Comparison of ENCODE assay signal across 20 cellular contexts in the genomic region with DNA sequence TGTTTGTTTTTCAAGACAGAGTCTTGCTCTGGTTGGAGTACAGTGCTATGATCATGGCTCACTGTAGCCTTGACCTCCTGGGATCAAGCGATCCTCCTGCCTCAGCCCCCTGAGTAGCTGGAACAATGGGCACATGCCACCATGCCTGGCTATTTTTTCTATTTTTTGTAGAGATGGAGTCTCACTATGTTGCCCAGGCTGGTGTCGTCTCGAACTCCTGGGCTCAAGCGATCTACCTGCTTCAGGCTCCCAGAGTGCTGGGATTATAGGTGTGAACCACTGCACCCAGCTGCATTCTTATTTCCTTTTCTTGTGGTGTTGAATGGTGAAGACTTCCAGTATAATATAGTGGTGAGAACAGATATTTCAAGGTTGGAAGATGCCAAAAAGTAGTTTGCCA. TPM values are rescaled to one million over a fixed set of nuclear protein-coding genes. Genes with fewer than 3 reads are reported as not detected.
"Had no signal": no experiment of that assay in that cellular context is flagged by ENCODE, and none has a peak within 500 bp of the region (broad histone marks: within the 10 kb centered on the region; RNA-seq: fewer than 3 reads in every experiment).

No MANE protein-coding gene starts in this region.

- H3K9me3 ChIP-seq: SK-N-SH had no signal

- DNase-seq: KBM-7, NCI-H1092, NCI-H1105 treated with DMSO at 0.1 percent for 48 hours, NCI-H1417 treated with DMSO at 0.1 percent for 48 hours, NCI-H146, NCI-H1694 treated with DMSO at 0.1 percent for 48 hours, NCI-H1930, NCI-H2081, NCI-H2107, NCI-H2227 treated with DMSO at 0.1 percent for 48 hours, NCI-H524, NCI-H748 treated with DMSO at 0.1 percent for 48 hours, Right ventricle myocardium superior, RPMI8226, SIG-M5, SK-N-SH, SW 1271 had no signal

- H3K4me2 ChIP-seq: SK-N-SH had no signal

- H3K9ac ChIP-seq: SK-N-SH had no signal

- H3K9me2 ChIP-seq: SK-N-SH had no signal

RNA-seq across cellular contexts. Expression of gene B3GALT5, which starts 28.0 kb away (rescaled TPM):
- total RNA-seq: MCF 10A, NCI-H460, SK-MEL-5 had no signal
